In the genomic region with DNA sequence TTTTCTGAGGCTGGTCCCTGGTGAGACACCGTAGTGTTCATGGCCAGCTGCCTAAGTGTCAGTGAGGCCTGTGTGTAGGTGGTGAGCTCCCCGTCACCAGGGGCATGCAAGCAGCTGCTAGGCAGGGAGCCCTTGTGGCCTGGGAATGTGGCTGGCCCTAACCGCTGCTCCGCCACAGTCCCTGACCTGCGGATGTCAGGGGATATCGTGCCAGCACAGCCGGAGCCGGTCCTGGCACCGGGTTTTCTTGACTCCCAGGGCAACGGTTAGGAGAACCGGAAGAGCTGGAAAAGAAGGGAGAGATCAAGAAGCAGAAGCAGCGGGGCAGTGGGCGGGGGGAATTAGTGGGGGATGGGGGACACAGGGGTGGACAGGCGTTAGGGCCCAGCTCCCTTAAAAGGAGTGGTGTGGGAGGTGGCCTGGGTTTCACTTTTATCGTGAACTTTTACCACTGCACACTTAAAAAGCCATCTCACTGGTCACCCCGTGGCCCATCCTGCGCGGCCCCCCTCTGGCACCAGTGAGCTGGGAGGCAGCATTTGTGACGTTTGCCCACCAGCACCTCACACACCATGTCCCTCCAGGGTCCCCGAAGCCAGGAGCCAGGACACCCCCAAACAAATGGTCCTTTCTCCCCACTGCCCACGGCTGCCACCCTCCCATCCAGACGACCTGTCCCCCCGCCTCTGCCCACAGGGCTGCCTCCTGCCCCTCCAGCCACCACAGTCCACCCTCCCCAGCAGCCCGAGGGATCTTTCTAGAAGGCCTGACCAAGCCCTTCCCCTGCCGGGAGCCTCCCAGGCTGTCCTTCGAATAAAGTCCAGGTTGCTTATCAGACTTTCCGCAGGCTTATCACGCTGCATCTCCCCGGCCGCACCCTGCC, we compare ENCODE assay signal across 3 cellular contexts.
A peak's percentile ranks its signal among the peaks of the same experiment; 100 is the strongest.
TF ChIP-seq lines count a peak whose summit lies in the region.

No MANE protein-coding gene starts in this region.

TF ChIP-seq in SK-N-SH, 30 proteins besides CTCF, POLR2A, EP300 and RAD21:
- TF ChIP-seq TAF1 (IDR thresholded peaks at IDR 0.05; ENCODE audit: borderline replicate concordance, low read depth, low read length) (0 out of 2 replicates have a peak, but pooled peaks have one; percentile 36), ELF1 (IDR thresholded peaks at IDR 0.05) (peak; percentile 44), NFIC (IDR thresholded peaks at IDR 0.05; ENCODE audit: borderline replicate concordance) (0 out of 2 replicates have a peak, but pooled peaks have one; percentile 7), FOXJ3 (CRISPR knock-in tag; IDR thresholded peaks at IDR 0.05) (no peak), JUND (IDR thresholded peaks at IDR 0.05) (peak; percentile 31; the same call in 1 of the 2 replicates), MAX (IDR thresholded peaks at IDR 0.05; ENCODE audit: low read depth) (no peak), RCOR1 (IDR thresholded peaks at IDR 0.05; ENCODE audit: low read length) (0 out of 2 replicates have a peak, but pooled peaks have one; percentile 13)
- TF ChIP-seq, protein P1, sequence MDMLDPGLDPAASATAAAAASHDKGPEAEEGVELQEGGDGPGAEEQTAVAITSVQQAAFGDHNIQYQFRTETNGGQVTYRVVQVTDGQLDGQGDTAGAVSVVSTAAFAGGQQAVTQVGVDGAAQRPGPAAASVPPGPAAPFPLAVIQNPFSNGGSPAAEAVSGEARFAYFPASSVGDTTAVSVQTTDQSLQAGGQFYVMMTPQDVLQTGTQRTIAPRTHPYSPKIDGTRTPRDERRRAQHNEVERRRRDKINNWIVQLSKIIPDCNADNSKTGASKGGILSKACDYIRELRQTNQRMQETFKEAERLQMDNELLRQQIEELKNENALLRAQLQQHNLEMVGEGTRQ (IDR thresholded peaks at IDR 0.05; ENCODE audit: borderline replicate concordance, low read depth, low read length): no peak
- TF ChIP-seq, protein P2, sequence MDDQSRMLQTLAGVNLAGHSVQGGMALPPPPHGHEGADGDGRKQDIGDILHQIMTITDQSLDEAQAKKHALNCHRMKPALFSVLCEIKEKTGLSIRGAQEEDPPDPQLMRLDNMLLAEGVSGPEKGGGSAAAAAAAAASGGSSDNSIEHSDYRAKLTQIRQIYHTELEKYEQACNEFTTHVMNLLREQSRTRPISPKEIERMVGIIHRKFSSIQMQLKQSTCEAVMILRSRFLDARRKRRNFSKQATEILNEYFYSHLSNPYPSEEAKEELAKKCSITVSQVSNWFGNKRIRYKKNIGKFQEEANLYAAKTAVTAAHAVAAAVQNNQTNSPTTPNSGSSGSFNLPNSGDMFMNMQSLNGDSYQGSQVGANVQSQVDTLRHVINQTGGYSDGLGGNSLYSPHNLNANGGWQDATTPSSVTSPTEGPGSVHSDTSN (IDR thresholded peaks at IDR 0.05): no peak
- TF ChIP-seq, protein P3, sequence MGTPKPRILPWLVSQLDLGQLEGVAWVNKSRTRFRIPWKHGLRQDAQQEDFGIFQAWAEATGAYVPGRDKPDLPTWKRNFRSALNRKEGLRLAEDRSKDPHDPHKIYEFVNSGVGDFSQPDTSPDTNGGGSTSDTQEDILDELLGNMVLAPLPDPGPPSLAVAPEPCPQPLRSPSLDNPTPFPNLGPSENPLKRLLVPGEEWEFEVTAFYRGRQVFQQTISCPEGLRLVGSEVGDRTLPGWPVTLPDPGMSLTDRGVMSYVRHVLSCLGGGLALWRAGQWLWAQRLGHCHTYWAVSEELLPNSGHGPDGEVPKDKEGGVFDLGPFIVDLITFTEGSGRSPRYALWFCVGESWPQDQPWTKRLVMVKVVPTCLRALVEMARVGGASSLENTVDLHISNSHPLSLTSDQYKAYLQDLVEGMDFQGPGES (IDR thresholded peaks at IDR 0.05; ENCODE audit: low read depth, low read length): no peak
TF ChIP-seq in SK-N-SH: peak in this region for 5.

TF ChIP-seq in SK-N-SH treated with all-trans-retinoic acid at 6 μM for 48 hours, 23 proteins besides CTCF, POLR2A, EP300 and RAD21:
- no peak for TF ChIP-seq TSHZ2 (CRISPR knock-in tag; IDR thresholded peaks at IDR 0.05)
- TF ChIP-seq ZFP30 (CRISPR knock-in tag; IDR thresholded peaks at IDR 0.05): no peak
- TF ChIP-seq OSR1 (CRISPR knock-in tag; IDR thresholded peaks at IDR 0.05): no peak
- TF ChIP-seq RARB (CRISPR knock-in tag; IDR thresholded peaks at IDR 0.05): no peak
- no peak for TF ChIP-seq ZC3H10 (CRISPR knock-in tag; IDR thresholded peaks at IDR 0.05)
- TF ChIP-seq ARNTL (CRISPR knock-in tag; IDR thresholded peaks at IDR 0.05; ENCODE audit: borderline replicate concordance, low read depth): no peak
- TF ChIP-seq TCF4 (CRISPR knock-in tag; IDR thresholded peaks at IDR 0.05; ENCODE audit: borderline replicate concordance): no peak
- TF ChIP-seq CSDC2 (CRISPR knock-in tag; IDR thresholded peaks at IDR 0.05): no peak
- TF ChIP-seq GLIS3 (CRISPR knock-in tag; IDR thresholded peaks at IDR 0.05): no peak
- no peak for TF ChIP-seq CSRNP3 (CRISPR knock-in tag; IDR thresholded peaks at IDR 0.05)
- TF ChIP-seq BACH2 (CRISPR knock-in tag; IDR thresholded peaks at IDR 0.05; ENCODE audit: borderline replicate concordance): no peak
- no peak for TF ChIP-seq PPARA (CRISPR knock-in tag; IDR thresholded peaks at IDR 0.05; ENCODE audit: borderline replicate concordance)

TF ChIP-seq in HepG2, 621 proteins besides CTCF, POLR2A, EP300 and RAD21 (continues in another document):
- TF ChIP-seq, protein P4, sequence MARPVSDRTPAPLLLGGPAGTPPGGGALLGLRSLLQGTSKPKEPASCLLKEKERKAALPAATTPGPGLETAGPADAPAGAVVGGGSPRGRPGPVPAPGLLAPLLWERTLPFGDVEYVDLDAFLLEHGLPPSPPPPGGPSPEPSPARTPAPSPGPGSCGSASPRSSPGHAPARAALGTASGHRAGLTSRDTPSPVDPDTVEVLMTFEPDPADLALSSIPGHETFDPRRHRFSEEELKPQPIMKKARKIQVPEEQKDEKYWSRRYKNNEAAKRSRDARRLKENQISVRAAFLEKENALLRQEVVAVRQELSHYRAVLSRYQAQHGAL (CRISPR knock-in tag; IDR thresholded peaks at IDR 0.05; ENCODE audit: not compliant biosample characterization): no peak
- TF ChIP-seq ZNF501 (CRISPR knock-in tag; IDR thresholded peaks at IDR 0.05) (no peak; the same call in 1 of the 2 replicates), DPF2 (CRISPR knock-in tag; IDR thresholded peaks at IDR 0.05; ENCODE audit: borderline replicate concordance, low read depth) (no peak; the same call in 1 of the 2 replicates), KDM5B (CRISPR knock-in tag; IDR thresholded peaks at IDR 0.05; ENCODE audit: borderline replicate concordance) (0 out of 2 replicates have a peak, but pooled peaks have one; percentile 9), ZSCAN30 (CRISPR knock-in tag; IDR thresholded peaks at IDR 0.05) (no peak), EZH2 (conservative IDR thresholded peaks at IDR 0.05; ENCODE audit: low read depth, low read length) (no peak), ZBTB7B (CRISPR knock-in tag; IDR thresholded peaks at IDR 0.05) (0 out of 2 replicates have a peak, but pooled peaks have one; percentile 24), ZNF644 (CRISPR knock-in tag; IDR thresholded peaks at IDR 0.05; ENCODE audit: low read depth) (no peak), ZNF230 (CRISPR knock-in tag; IDR thresholded peaks at IDR 0.05) (no peak), ZBTB33 (CRISPR knock-in tag; IDR thresholded peaks at IDR 0.05) (peak; percentile 60; the same call in 1 of the 2 replicates), SPEN (CRISPR knock-in tag; IDR thresholded peaks at IDR 0.05; ENCODE audit: low read depth) (peak; percentile 80; the same call in 1 of the 2 replicates), BCLAF1 (IDR thresholded peaks at IDR 0.05) (no peak), HNRNPUL1 (IDR thresholded peaks at IDR 0.05; ENCODE audit: low read depth, low read length) (no peak), SAFB2 (CRISPR knock-in tag; IDR thresholded peaks at IDR 0.05; ENCODE audit: borderline replicate concordance, low read depth) (no peak), ZNF749 (CRISPR knock-in tag; IDR thresholded peaks at IDR 0.05; ENCODE audit: borderline replicate concordance) (no peak), KIAA2018 (CRISPR knock-in tag; IDR thresholded peaks at IDR 0.05; ENCODE audit: borderline replicate concordance) (no peak), ZMYM3 (CRISPR knock-in tag; IDR thresholded peaks at IDR 0.05) (peak; percentile 100), ATAD3A (CRISPR knock-in tag; IDR thresholded peaks at IDR 0.05) (no peak), RORA (CRISPR knock-in tag; IDR thresholded peaks at IDR 0.05) (no peak), ZNF788 (CRISPR knock-in tag; IDR thresholded peaks at IDR 0.05; ENCODE audit: borderline replicate concordance) (peak; percentile 74; the same call in 1 of the 2 replicates), GATAD2A (CRISPR knock-in tag; IDR thresholded peaks at IDR 0.05) (no peak; the same call in 1 of the 2 replicates)
- TF ChIP-seq, protein P5, sequence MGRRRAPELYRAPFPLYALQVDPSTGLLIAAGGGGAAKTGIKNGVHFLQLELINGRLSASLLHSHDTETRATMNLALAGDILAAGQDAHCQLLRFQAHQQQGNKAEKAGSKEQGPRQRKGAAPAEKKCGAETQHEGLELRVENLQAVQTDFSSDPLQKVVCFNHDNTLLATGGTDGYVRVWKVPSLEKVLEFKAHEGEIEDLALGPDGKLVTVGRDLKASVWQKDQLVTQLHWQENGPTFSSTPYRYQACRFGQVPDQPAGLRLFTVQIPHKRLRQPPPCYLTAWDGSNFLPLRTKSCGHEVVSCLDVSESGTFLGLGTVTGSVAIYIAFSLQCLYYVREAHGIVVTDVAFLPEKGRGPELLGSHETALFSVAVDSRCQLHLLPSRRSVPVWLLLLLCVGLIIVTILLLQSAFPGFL (CRISPR knock-in tag; IDR thresholded peaks at IDR 0.05): no peak
